In genomic region chr19:799076-799881, GRCh38 we compare ENCODE assay signal across 6 cellular contexts. TPM values are rescaled to one million over a fixed set of nuclear protein-coding genes. Genes with fewer than 3 reads are reported as not detected.
DNase-seq lines count a peak whose midpoint lies in the region; ATAC-seq and TF ChIP-seq lines count a peak whose summit lies in the region.

No MANE protein-coding gene starts in this region.

- peak overlapping the region; percentile 99 for H3K27ac ChIP-seq in VCaP

- peak; percentile 22; the same call in 1 of the 2 replicates for TF ChIP-seq CTCF in VCaP (conservative IDR thresholded peaks at IDR 0.05)

- DNase-seq in H4 (ENCODE audit: low spot score) (peak; percentile 45), iris pigment epithelial cell (ENCODE audit: low read depth) (peak; percentile 53), NCI-H510A treated with DMSO at 0.1 percent for 48 hours (lab: John Stamatoyannopoulos, UW) (no peak)

- ATAC-seq in HG03039 (IDR thresholded peaks at IDR 0.05; ENCODE audit: unreplicated experiment) (no peak), HG02759 (IDR thresholded peaks at IDR 0.05; ENCODE audit: unreplicated experiment) (no peak)

RNA-seq across cellular contexts. Expression of gene PTBP1, which starts 2.0 kb away (rescaled TPM):
- 131 and 138 TPM in 2 replicates for total RNA-seq in H4 (2014; rRNA removed; shearing (Covaris generic))

RNA-seq across cellular contexts. Expression of gene PLPPR3, which starts 22.5 kb away (rescaled TPM):
- total RNA-seq in H4 (2014; rRNA removed; shearing (Covaris generic)): 0.14 TPM in 1 of 2 replicates, not detected in the other

RNA-seq across cellular contexts. Expression of gene AZU1, which starts 28.4 kb away (rescaled TPM):
- total RNA-seq in H4 (2014; rRNA removed; shearing (Covaris generic)): not detected in 2 replicates

RNA-seq across cellular contexts. Expression of gene PRTN3, which starts 41.5 kb away (rescaled TPM):
- total RNA-seq in H4 (2014; rRNA removed; shearing (Covaris generic)): 0.72 TPM in 1 of 2 replicates, not detected in the other

RNA-seq across cellular contexts. Expression of gene MISP, which starts 48.4 kb away (rescaled TPM):
- not detected in 2 replicates for total RNA-seq in H4 (2014; rRNA removed; shearing (Covaris generic))
